Comparison of ENCODE assay signal across 8 cellular contexts in genomic region chr1:225998560-225999226, GRCh38. TPM values are rescaled to one million over a fixed set of nuclear protein-coding genes. Genes with fewer than 3 reads are reported as not detected.
A peak's percentile ranks its signal among the peaks of the same experiment; 100 is the strongest.
DNase-seq lines count a peak whose midpoint lies in the region; ATAC-seq and TF ChIP-seq lines count a peak whose summit lies in the region.

No MANE protein-coding gene starts in this region.

- DNase-seq in activated T-helper 1 cell treated with anti-CD3 and anti-CD28 coated beads, Interleukin-12 subunit alpha, Interleukin-12 subunit beta, Interleukin-2, Interleukin-4 antibody, amounts not matched to agents 30 ng/mL and 10 ng/mL and 1 ng/mL, durations not matched to agents 14 hours and 24 hours and 36 hours (ENCODE audit: low spot score) = no peak
- no peak for DNase-seq in left ventricle myocardium inferior
- no peak for DNase-seq in retinal pigment epithelial cell (ENCODE audit: low read depth)
- no peak for DNase-seq in Kasumi-1 (lab: John Stamatoyannopoulos, UW)

- ATAC-seq in GM18870 (IDR thresholded peaks at IDR 0.05; ENCODE audit: unreplicated experiment) = peak; percentile 3
- peak; percentile 5 for ATAC-seq in HG03064 (IDR thresholded peaks at IDR 0.05; ENCODE audit: low read depth, unreplicated experiment)
- no peak for ATAC-seq in GM21360 (IDR thresholded peaks at IDR 0.05; ENCODE audit: unreplicated experiment)
- no peak for ATAC-seq in HG03039 (IDR thresholded peaks at IDR 0.05; ENCODE audit: unreplicated experiment)

- H3K4me1 Mint-ChIP-seq in activated T-helper 1 cell treated with anti-CD3 and anti-CD28 coated beads, Interleukin-12 subunit alpha, Interleukin-12 subunit beta, Interleukin-2, Interleukin-4 antibody, amounts not matched to agents 30 ng/mL and 10 ng/mL and 1 ng/mL, durations not matched to agents 14 hours and 24 hours and 36 hours (ENCODE audit: low read depth) = peaks cover 75% of the 10 kb centered on the region

- peak overlapping the region; percentile 91 for H3K4me3 ChIP-seq in left ventricle myocardium inferior
- peak overlapping the region; percentile 95 for H3K4me3 ChIP-seq in retinal pigment epithelial cell (ENCODE audit: low read length)

- peak overlapping the region; percentile 100 for H3K4me3 Mint-ChIP-seq in activated T-helper 1 cell treated with anti-CD3 and anti-CD28 coated beads, Interleukin-12 subunit alpha, Interleukin-12 subunit beta, Interleukin-2, Interleukin-4 antibody, amounts not matched to agents 30 ng/mL and 10 ng/mL and 1 ng/mL, durations not matched to agents 14 hours and 24 hours and 36 hours

- no peaks in the 10 kb centered on the region for H3K9me3 ChIP-seq in left ventricle myocardium inferior (replicated peaks)

- intact Hi-C loops in activated T-helper 1 cell treated with anti-CD3 and anti-CD28 coated beads, Interleukin-12 subunit alpha, Interleukin-12 subunit beta, Interleukin-2, Interleukin-4 antibody, amounts not matched to agents 30 ng/mL and 10 ng/mL and 1 ng/mL, durations not matched to agents 14 hours and 24 hours and 36 hours (cut with micrococcal nuclease) = loop anchor here (1.0 to 5.0 kb wide), 12 partner anchors 7 to 570 kb away; partner anchors contain the start of genes ACBD3, H3-3A, LBR and LIN9
- intact Hi-C loops in left ventricle myocardium inferior (cut with micrococcal nuclease) = no loop called here

- peaks cover 84% of the 10 kb centered on the region for H3K4me1 ChIP-seq in left ventricle myocardium inferior

- H3K9me3 Mint-ChIP-seq in activated T-helper 1 cell treated with anti-CD3 and anti-CD28 coated beads, Interleukin-12 subunit alpha, Interleukin-12 subunit beta, Interleukin-2, Interleukin-4 antibody, amounts not matched to agents 30 ng/mL and 10 ng/mL and 1 ng/mL, durations not matched to agents 14 hours and 24 hours and 36 hours = no peaks in the 10 kb centered on the region

- H3K27me3 Mint-ChIP-seq in activated T-helper 1 cell treated with anti-CD3 and anti-CD28 coated beads, Interleukin-12 subunit alpha, Interleukin-12 subunit beta, Interleukin-2, Interleukin-4 antibody, amounts not matched to agents 30 ng/mL and 10 ng/mL and 1 ng/mL, durations not matched to agents 14 hours and 24 hours and 36 hours (ENCODE audit: insufficient read depth) = no peaks in the 10 kb centered on the region

- H3K36me3 Mint-ChIP-seq in activated T-helper 1 cell treated with anti-CD3 and anti-CD28 coated beads, Interleukin-12 subunit alpha, Interleukin-12 subunit beta, Interleukin-2, Interleukin-4 antibody, amounts not matched to agents 30 ng/mL and 10 ng/mL and 1 ng/mL, durations not matched to agents 14 hours and 24 hours and 36 hours (ENCODE audit: low read depth) = peaks cover 25% of the 10 kb centered on the region

- H3K27me3 ChIP-seq in left ventricle myocardium inferior (ENCODE audit: low read depth) = no peaks in the 10 kb centered on the region

- H3K27ac Mint-ChIP-seq in activated T-helper 1 cell treated with anti-CD3 and anti-CD28 coated beads, Interleukin-12 subunit alpha, Interleukin-12 subunit beta, Interleukin-2, Interleukin-4 antibody, amounts not matched to agents 30 ng/mL and 10 ng/mL and 1 ng/mL, durations not matched to agents 14 hours and 24 hours and 36 hours = peak overlapping the region; percentile 100

- H3K27ac ChIP-seq in left ventricle myocardium inferior (replicated peaks) = peak overlapping the region; percentile 99

- H3K36me3 ChIP-seq in left ventricle myocardium inferior = peaks cover 22% of the 10 kb centered on the region

- TF ChIP-seq CTCF in left ventricle myocardium inferior (IDR thresholded peaks at IDR 0.05; ENCODE audit: borderline replicate concordance) = no peak
- no peak for TF ChIP-seq CTCF in retinal pigment epithelial cell (conservative IDR thresholded peaks at IDR 0.05; ENCODE audit: low read depth, low read length)

RNA-seq across cellular contexts. Expression of gene SDE2, which starts 0.5 kb away (rescaled TPM):
- 28.2 and 28.4 TPM in 2 replicates for total RNA-seq in activated T-helper 1 cell treated with anti-CD3 and anti-CD28 coated beads, Interleukin-12 subunit alpha, Interleukin-12 subunit beta, Interleukin-2, Interleukin-4 antibody, amounts not matched to agents 30 ng/mL and 10 ng/mL and 1 ng/mL, durations not matched to agents 14 hours and 24 hours and 36 hours
- total RNA-seq in left ventricle myocardium inferior = 11.3 TPM

RNA-seq across cellular contexts. Expression of gene LEFTY2, which starts 57.7 kb away (rescaled TPM):
- total RNA-seq in activated T-helper 1 cell treated with anti-CD3 and anti-CD28 coated beads, Interleukin-12 subunit alpha, Interleukin-12 subunit beta, Interleukin-2, Interleukin-4 antibody, amounts not matched to agents 30 ng/mL and 10 ng/mL and 1 ng/mL, durations not matched to agents 14 hours and 24 hours and 36 hours = not detected in 2 replicates
- 0.69 TPM for total RNA-seq in left ventricle myocardium inferior

Comparison
In these comparisons a context has a peak if more than half of its experiments do, and no peak if none do; other contexts are left out.
1. ATAC-seq: peak in GM18870 (single experiment) and HG03064 (single experiment); none in GM21360 (single experiment) and HG03039 (single experiment).